ENCODE assay signal across 16 cellular contexts in genomic region chr22:40007826-40008710, GRCh38. TPM values are rescaled to one million over a fixed set of nuclear protein-coding genes. Genes with fewer than 3 reads are reported as not detected.
A peak's percentile ranks its signal among the peaks of the same experiment; 100 is the strongest.
DNase-seq lines count a peak whose midpoint lies in the region; ATAC-seq, FAIRE-seq and TF ChIP-seq lines count a peak whose summit lies in the region.
"Had no signal": no experiment of that assay in that cellular context is flagged by ENCODE, and none has a peak within 500 bp of the region (broad histone marks: within the 10 kb centered on the region; RNA-seq: fewer than 3 reads in every experiment).

No MANE protein-coding gene starts in this region.

- H3K4me1 ChIP-seq in left ventricle myocardium inferior: no peaks in the 10 kb centered on the region

- no peak overlapping the region for H3K4me3 ChIP-seq in left ventricle myocardium inferior
- H3K4me3 ChIP-seq: body of pancreas, suprapubic skin had no signal

- H3K27me3 ChIP-seq in left ventricle myocardium inferior (ENCODE audit: low read depth): peaks cover 66% of the 10 kb centered on the region
- H3K27me3 ChIP-seq: body of pancreas had no signal

- DNase-seq in Right ventricle myocardium inferior (ENCODE audit: missing footprints) (peak; percentile 43), left ventricle myocardium inferior (no peak), SKM-1 treated with dmso at 0.1 percent for 144 hours (lab: John Stamatoyannopoulos, UW; ENCODE audit: unreplicated experiment) (peak; percentile 87), left lobe of liver (ENCODE audit: low spot score) (no peak), urothelium cell line (ENCODE audit: low spot score) (peak; percentile 41), GM10266 (ENCODE audit: extremely low spot score) (no peak), NCI-H1694 (lab: John Stamatoyannopoulos, UW) (no peak)
- DNase-seq: ACHN, activated gamma-delta T cell, mesenchymal stem cell, NCI-H1092 had no signal

- H3K27ac ChIP-seq in left ventricle myocardium inferior (replicated peaks): no peak overlapping the region
- H3K27ac ChIP-seq: body of pancreas, suprapubic skin had no signal

- no peak for ATAC-seq in Right ventricle myocardium inferior
- peak; percentile 15 for ATAC-seq in left lobe of liver
- ATAC-seq in HG02852 (IDR thresholded peaks at IDR 0.05; ENCODE audit: unreplicated experiment): no peak
- ATAC-seq: body of pancreas had no signal

- H3K36me3 ChIP-seq in left ventricle myocardium inferior: no peaks in the 10 kb centered on the region
- H3K36me3 ChIP-seq: suprapubic skin had no signal

- intact Hi-C loops in Right ventricle myocardium inferior (cut with DNase I) (loop anchor here (5.0 kb wide), 1 partner anchor 76 kb away; no protein-coding TSS in a partner anchor), left ventricle myocardium inferior (cut with micrococcal nuclease) (no loop called here)

- H3K9me3 ChIP-seq in left ventricle myocardium inferior (replicated peaks): no peaks in the 10 kb centered on the region
- H3K9me3 ChIP-seq: body of pancreas, suprapubic skin had no signal

- no peak for FAIRE-seq in urothelium cell line (lab: Jason Lieb, UNC)

- no peak for TF ChIP-seq CTCF in left ventricle myocardium inferior (IDR thresholded peaks at IDR 0.05; ENCODE audit: borderline replicate concordance)
- TF ChIP-seq CTCF in GM10266 (IDR thresholded peaks at IDR 0.05; ENCODE audit: control insufficient read depth, insufficient read depth, low read depth, missing control alignments): no peak

RNA-seq across cellular contexts. Expression of gene FAM83F, which starts 13.3 kb away (rescaled TPM):
- total RNA-seq in Right ventricle myocardium inferior (6.1 TPM), left ventricle myocardium inferior (4.4 TPM), left lobe of liver (6.6 TPM)
- total RNA-seq: osteocyte had no signal

RNA-seq across cellular contexts. Expression of gene TMA7B, which starts 47.9 kb away (rescaled TPM):
- total RNA-seq in Right ventricle myocardium inferior (not detected), left ventricle myocardium inferior (not detected), left lobe of liver (not detected)
- total RNA-seq: body of pancreas, HT1080, osteocyte had no signal

Comparison
In these comparisons a context has a peak if more than half of its experiments do, and no peak if none do; other contexts are left out.
1. DNase-seq: peak in Right ventricle myocardium inferior (single experiment), SKM-1 treated with dmso at 0.1 percent for 144 hours (single experiment) and urothelium cell line (single experiment); none in left ventricle myocardium inferior (single experiment), left lobe of liver (single experiment), GM10266 (single experiment) and NCI-H1694 (single experiment).